Comparison of ENCODE assay signal across 14 cellular contexts in the genomic region with DNA sequence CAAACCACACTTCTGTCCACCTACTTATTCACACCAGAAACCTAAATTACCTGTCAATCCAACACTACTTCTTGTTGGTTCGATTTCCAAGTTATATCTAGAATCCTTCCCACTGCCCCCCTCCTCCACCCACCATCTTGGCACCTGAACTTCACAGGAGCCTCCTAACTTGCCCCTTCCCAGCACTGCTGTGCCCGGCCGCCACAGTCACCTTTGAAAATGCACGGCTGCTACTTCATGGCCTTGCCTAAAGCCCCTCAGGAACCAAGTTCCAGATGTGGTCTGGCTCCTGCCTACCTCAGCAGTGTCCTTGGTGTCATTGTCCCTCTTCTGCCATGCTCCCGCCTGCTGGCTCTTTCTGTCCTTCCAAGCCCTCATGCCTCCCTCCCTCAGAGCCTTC. TPM values are rescaled to one million over a fixed set of nuclear protein-coding genes. Genes with fewer than 3 reads are reported as not detected.
DNase-seq lines count a peak whose midpoint lies in the region; ATAC-seq and TF ChIP-seq lines count a peak whose summit lies in the region.
"Had no signal": no experiment of that assay in that cellular context is flagged by ENCODE, and none has a peak within 500 bp of the region (broad histone marks: within the 10 kb centered on the region; RNA-seq: fewer than 3 reads in every experiment).

No MANE protein-coding gene starts in this region.

- DNase-seq in DND-41 = no peak
- peak; percentile 52 for DNase-seq in posterior vena cava (ENCODE audit: low spot score)
- DNase-seq in NCI-H2029 (lab: John Stamatoyannopoulos, UW) = no peak
- no peak for DNase-seq in epidermal melanocyte (ENCODE audit: insufficient read length, low spot score)
- DNase-seq: activated T-cell treated with anti-CD3 and anti-CD28 coated beads, Interleukin-2, amount 50 U/mL, for 4 hours; BE2C; left lung; NCI-H82 had no signal

- H3K27ac ChIP-seq in BLaER1 treated with 17β-estradiol and CSF1 and Interleukin-3, amounts not matched to agents 10 nM and 100 nM = peak overlapping the region in 8 of 11 experiments; percentile 12 to 96 (median 88); a peak in 13 of 22 replicates
- H3K27ac ChIP-seq in DND-41 (ENCODE audit: low read length) (peak overlapping the region; percentile 38), cingulate gyrus (ENCODE audit: low read depth, low read length) (peak overlapping the region; percentile 100)
- H3K27ac ChIP-seq: left lung had no signal

- peaks cover 34 to 64% (median 48%) of the 10 kb centered on the region in 11 experiments for H3K36me3 ChIP-seq in BLaER1 treated with 17β-estradiol and CSF1 and Interleukin-3, amounts not matched to agents 10 nM and 100 nM
- H3K36me3 ChIP-seq in DND-41 (ENCODE audit: insufficient read depth, low read length) = peaks cover 53% of the 10 kb centered on the region
- H3K36me3 ChIP-seq: BE2C had no signal

- peaks cover 61 to 100% (median 94%) of the 10 kb centered on the region in 10 experiments for H3K4me1 ChIP-seq in BLaER1 treated with 17β-estradiol and CSF1 and Interleukin-3, amounts not matched to agents 10 nM and 100 nM
- peaks cover 22% of the 10 kb centered on the region for H3K4me1 ChIP-seq in DND-41 (ENCODE audit: insufficient read depth, low read length)
- H3K4me1 ChIP-seq: BE2C had no signal

- H3K4me3 ChIP-seq in BLaER1 treated with 17β-estradiol and CSF1 and Interleukin-3, amounts not matched to agents 10 nM and 100 nM = no peak overlapping the region
- H3K4me3 ChIP-seq in DND-41 (ENCODE audit: low read depth in 1 of 2, low read length in 2 of 2) = no peak overlapping the region
- H3K4me3 ChIP-seq: left lung had no signal

- TF ChIP-seq CTCF in DND-41 (IDR thresholded peaks at IDR 0.05; ENCODE audit: borderline replicate concordance, extremely low read depth, low read length, poor library complexity, severe bottlenecking) = no peak

- H3K79me2 ChIP-seq in DND-41 (ENCODE audit: insufficient read depth, low read length) = no peaks in the 10 kb centered on the region; the same call in 1 of the 2 replicates

- no peaks in the 10 kb centered on the region; a peak in 1 of 22 replicates for H3K9me3 ChIP-seq in BLaER1 treated with 17β-estradiol and CSF1 and Interleukin-3, amounts not matched to agents 10 nM and 100 nM (replicated peaks in 1 of 11)
- no peaks in the 10 kb centered on the region for H3K9me3 ChIP-seq in DND-41 (ENCODE audit: insufficient read depth, low read length, severe bottlenecking)
- H3K9me3 ChIP-seq: BE2C, left lung had no signal

- H3K9ac ChIP-seq in BLaER1 treated with 17β-estradiol and CSF1 and Interleukin-3, amounts not matched to agents 10 nM and 100 nM = peak overlapping the region in 4 of 11 experiments; percentile 37 to 79 (median 78); a peak in 5 of 22 replicates
- H3K9ac ChIP-seq in DND-41 (ENCODE audit: low read depth, low read length) = no peak overlapping the region

- ATAC-seq in DND-41 (ENCODE audit: insufficient read depth, low read depth) (no peak), GM19351 (IDR thresholded peaks at IDR 0.05; ENCODE audit: unreplicated experiment) (no peak), GM18873 (IDR thresholded peaks at IDR 0.05; ENCODE audit: low FRiP score, unreplicated experiment) (no peak)
- ATAC-seq: activated T-cell treated with anti-CD3 and anti-CD28 coated beads, Interleukin-2, amount 50 U/mL, for 4 hours; HCT116; left lung; right cardiac atrium had no signal

- H3K27me3 ChIP-seq in BLaER1 treated with 17β-estradiol and CSF1 and Interleukin-3, amounts not matched to agents 10 nM and 100 nM = no peaks in the 10 kb centered on the region
- H3K27me3 ChIP-seq in DND-41 (ENCODE audit: insufficient read depth, low read length, poor library complexity) = no peaks in the 10 kb centered on the region
- H3K27me3 ChIP-seq: BE2C, left lung had no signal

- no peak overlapping the region for H2AFZ ChIP-seq in DND-41 (ENCODE audit: low read depth, low read length)

- peaks cover 0 to 47% (median 12%) of the 10 kb centered on the region in 11 experiments; a peak in 11 of 22 replicates for H4K20me1 ChIP-seq in BLaER1 treated with 17β-estradiol and CSF1 and Interleukin-3, amounts not matched to agents 10 nM and 100 nM
- H4K20me1 ChIP-seq in DND-41 (ENCODE audit: insufficient read depth, low read length) = peaks cover 26% of the 10 kb centered on the region

- peak overlapping the region in 7 of 11 experiments; percentile 6 to 93 (median 80); a peak in 8 of 22 replicates for H3K4me2 ChIP-seq in BLaER1 treated with 17β-estradiol and CSF1 and Interleukin-3, amounts not matched to agents 10 nM and 100 nM
- H3K4me2 ChIP-seq in DND-41 (ENCODE audit: insufficient read depth, low read length) = no peak overlapping the region

- intact Hi-C loops in posterior vena cava (cut with DNase I) = loop anchor here in 1 of 2 donors (5.0 kb wide), 1 partner anchor 81 kb away; no protein-coding TSS in a partner anchor

RNA-seq across cellular contexts. Expression of gene PKIG, which starts 31.2 kb away (rescaled TPM):
- total RNA-seq in posterior vena cava = 100 to 1,000 TPM; 125 to 246 TPM

RNA-seq across cellular contexts. Expression of gene ADA, which starts 37.9 kb away (rescaled TPM):
- 10 to 100 TPM; 11.0 to 17.7 TPM for total RNA-seq in posterior vena cava

Comparison
In these comparisons a context has a peak if more than half of its experiments do, and no peak if none do; other contexts are left out.
1. H3K27ac ChIP-seq: peak in every context shown above with its lines; median percentile 100 in cingulate gyrus; 88 in BLaER1 treated with 17β-estradiol and CSF1 and Interleukin-3, amounts not matched to agents 10 nM and 100 nM; 38 in DND-41.